ENCODE assay signal across 33 cellular contexts in genomic region chr14:27002179-27002578, GRCh38.
"Had no signal": no experiment of that assay in that cellular context is flagged by ENCODE, and none has a peak within 500 bp of the region (broad histone marks: within the 10 kb centered on the region; RNA-seq: fewer than 3 reads in every experiment).

No MANE protein-coding gene starts in this region.

- H3K36me3 ChIP-seq: adrenal gland, brain microvascular endothelial cell, breast epithelium, cardiac muscle cell had no signal

- H3K9me3 ChIP-seq: adrenal gland, body of pancreas had no signal

- DNase-seq: activated B cell treated with CpG ODN at 0.5 μM for 24 hours; activated CD4-positive, alpha-beta memory T cell treated with anti-CD3 and anti-CD28 coated beads, Interleukin-2, amount 10 ng/mL, durations not matched to agents 7 days and 5 days; activated CD4-positive, alpha-beta T cell treated with anti-CD3 and anti-CD28 coated beads for 4 hours; activated CD4-positive, alpha-beta T cell treated with anti-CD3 and anti-CD28 coated beads, Interleukin-2, amount 10 ng/mL, durations not matched to agents 24 days and 14 days; activated CD4-positive, alpha-beta T cell treated with anti-CD3 and anti-CD28 coated beads, Interleukin-2, amount 50 U/mL, for 1 hour; activated CD4-positive, alpha-beta T cell treated with anti-CD3 and anti-CD28 coated beads, Interleukin-2, amount 50 U/mL, for 48 hours; activated CD4-positive, CD25-positive, alpha-beta regulatory T cell treated with anti-CD3 and anti-CD28 coated beads, Interleukin-2, amount 50 U/mL, for 72 hours; activated CD8-positive, alpha-beta memory T cell treated with anti-CD3 and anti-CD28 coated beads for 24 hours; activated CD8-positive, alpha-beta memory T cell treated with anti-CD3 and anti-CD28 coated beads, Interleukin-2, amount 10 ng/mL, durations not matched to agents 7 days and 5 days; activated CD8-positive, alpha-beta memory T cell treated with anti-CD3 and anti-CD28 coated beads, Interleukin-2, amount 50 U/mL, for 48 hours; activated CD8-positive, alpha-beta T cell treated with anti-CD3 and anti-CD28 coated beads, Interleukin-2, amount 10 ng/mL, durations not matched to agents 7 days and 5 days; activated effector memory CD4-positive, alpha-beta T cell treated with Interleukin-2 at 50 U/mL for 16 hours; activated gamma-delta T cell; activated naive CD4-positive, alpha-beta T cell treated with anti-CD3 and anti-CD28 coated beads, Interleukin-2, amount 10 ng/mL, durations not matched to agents 7 days and 5 days; activated naive CD4-positive, alpha-beta T cell treated with Interleukin-2 at 50 U/mL for 16 hours; activated naive CD8-positive, alpha-beta T cell treated with anti-CD3 and anti-CD28 coated beads for 36 hours; activated T-cell treated with anti-CD3 and anti-CD28 coated beads, Interleukin-2, amount 50 U/mL, for 24 hours; activated T-cell treated with anti-CD3 and anti-CD28 coated beads, Interleukin-2, amount 50 U/mL, for 48 hours; adrenal gland; amniotic stem cell; aorta; body of pancreas; brain microvascular endothelial cell; central memory CD4-positive, alpha-beta T cell; T-helper 1 cell; T-helper 2 cell; T-helper 9 cell had no signal

- H3K27me3 ChIP-seq: adrenal gland, body of pancreas, brain microvascular endothelial cell, breast epithelium, cardiac muscle cell had no signal

- ATAC-seq: activated CD8-positive, alpha-beta memory T cell treated with anti-CD3 and anti-CD28 coated beads, Interleukin-2, amount 10 ng/mL, durations not matched to agents 7 days and 5 days; activated CD8-positive, alpha-beta T cell treated with anti-CD3 and anti-CD28 coated beads, Interleukin-2, amount 10 ng/mL, durations not matched to agents 7 days and 5 days; activated naive CD4-positive, alpha-beta T cell treated with anti-CD3 and anti-CD28 coated beads, Interleukin-2, amount 50 U/mL, for 72 hours; body of pancreas had no signal

- H3K4me3 ChIP-seq: adrenal gland, body of pancreas, breast epithelium, cardiac muscle cell had no signal

- FAIRE-seq: astrocyte, TTC549 had no signal

- H3K4me1 ChIP-seq: adrenal gland, body of pancreas, breast epithelium had no signal

- H3K27ac ChIP-seq: adrenal gland, body of pancreas, brain microvascular endothelial cell, breast epithelium, cardiac muscle cell, VCaP had no signal
